10 cellular contexts compared by ENCODE assay signal in the genomic region with DNA sequence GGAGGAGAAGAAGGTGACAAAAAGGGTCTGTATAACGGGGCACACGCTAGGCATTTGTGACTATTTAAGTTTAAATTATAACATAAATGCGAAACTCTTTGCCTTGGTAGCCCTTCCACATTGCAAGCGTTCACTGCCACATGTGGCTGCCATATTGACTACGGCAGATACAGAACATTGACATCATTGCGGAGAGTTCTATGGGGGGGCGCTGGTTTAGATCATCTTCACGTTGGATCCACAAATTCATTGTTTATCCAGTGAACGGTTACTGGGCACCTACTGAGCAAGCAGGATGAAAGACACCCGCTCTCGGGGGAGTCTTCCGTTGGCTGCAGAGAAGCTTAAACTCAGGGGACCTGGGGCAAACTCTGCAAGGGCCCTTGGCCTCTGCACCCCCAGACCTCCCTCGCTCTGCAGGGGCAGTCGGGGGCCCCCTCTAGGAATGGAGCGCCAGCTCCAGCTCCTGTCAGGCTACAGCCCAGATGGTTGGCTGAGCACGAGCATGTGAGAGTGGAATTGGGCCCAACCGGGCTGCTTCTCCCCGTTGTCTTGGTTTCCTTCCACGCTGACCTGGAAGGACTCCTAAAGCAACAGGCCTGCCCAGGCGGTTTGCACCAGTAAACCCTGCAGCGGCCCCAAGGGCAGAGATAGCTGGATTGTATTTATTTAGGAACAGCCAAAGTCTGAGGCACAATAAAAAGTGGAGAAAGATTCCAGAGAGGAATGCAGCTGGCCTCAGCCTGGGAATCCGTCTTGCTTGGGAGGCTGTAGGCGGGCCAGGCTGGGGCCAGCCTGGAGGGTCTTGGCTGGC.
DNase-seq lines count a peak whose midpoint lies in the region; FAIRE-seq and TF ChIP-seq lines count a peak whose summit lies in the region.
"Had no signal": no experiment of that assay in that cellular context is flagged by ENCODE, and none has a peak within 500 bp of the region (broad histone marks: within the 10 kb centered on the region; RNA-seq: fewer than 3 reads in every experiment).

No MANE protein-coding gene starts in this region.

- H3K9me3 Mint-ChIP-seq in Caco-2 (ENCODE audit: unreplicated experiment) = no peaks in the 10 kb centered on the region
- H3K9me3 Mint-ChIP-seq in astrocyte (ENCODE audit: unreplicated experiment) = no peaks in the 10 kb centered on the region
- H3K9me3 Mint-ChIP-seq: activated naive CD8-positive, alpha-beta T cell treated with anti-CD3 and anti-CD28 coated beads, Interleukin-2, amount 10 ng/mL, durations not matched to agents 7 days and 5 days had no signal

- DNase-seq in Caco-2 (peak; percentile 81 to 92), astrocyte (ENCODE audit: low read depth) (peak; percentile 82), hepatic stellate cell (ENCODE audit: low spot score) (peak; percentile 95), skeletal muscle cell (ENCODE audit: low read depth) (peak; percentile 67), NOMO-1 (lab: John Stamatoyannopoulos, UW; ENCODE audit: unreplicated experiment in 2 of 2) (no peak), activated gamma-delta T cell treated with Interleukin-2 at 50 U/mL for 16 hours (no peak), NCI-H1417 treated with DMSO at 0.1 percent for 48 hours (lab: John Stamatoyannopoulos, UW) (no peak)
- no peak for DNase-seq in stimulated activated CD4-positive, alpha-beta T cell treated with anti-CD3 and anti-CD28 coated beads, Interleukin-15, amount 100 ng/mL, for 24 hours
- DNase-seq: activated naive CD8-positive, alpha-beta T cell treated with anti-CD3 and anti-CD28 coated beads, Interleukin-2, amount 10 ng/mL, durations not matched to agents 7 days and 5 days had no signal

- H3K9me3 ChIP-seq in Caco-2 (no peaks in the 10 kb centered on the region), astrocyte (ENCODE audit: insufficient read depth, low read depth, low read length) (no peaks in the 10 kb centered on the region)
- H3K9me3 ChIP-seq: neutrophil had no signal

- no peaks in the 10 kb centered on the region for H3K27me3 ChIP-seq in Caco-2 (replicated peaks; ENCODE audit: control insufficient read depth, insufficient read depth, low read length)
- H3K27me3 ChIP-seq in astrocyte (ENCODE audit: insufficient read depth, low read length) = no peaks in the 10 kb centered on the region
- H3K27me3 ChIP-seq: neutrophil had no signal

- no peak overlapping the region for H2AFZ ChIP-seq in astrocyte (ENCODE audit: low read depth, low read length)

- no peaks in the 10 kb centered on the region for H4K20me1 ChIP-seq in astrocyte (ENCODE audit: insufficient read depth, low read length)

- H3K4me1 ChIP-seq in Caco-2 (peaks cover 54% of the 10 kb centered on the region), astrocyte (ENCODE audit: insufficient read depth, low read length) (peaks cover 48% of the 10 kb centered on the region)

- FAIRE-seq in astrocyte (lab: Jason Lieb, UNC) = no peak

- POLR2A ChIA-PET in Caco-2 (lab: Charles Lee) = no interaction called here

- H3K27me3 Mint-ChIP-seq in Caco-2 (ENCODE audit: insufficient read depth, unreplicated experiment) (no peaks in the 10 kb centered on the region), astrocyte (ENCODE audit: low read depth, unreplicated experiment) (peaks cover 5% of the 10 kb centered on the region)
- H3K27me3 Mint-ChIP-seq: activated naive CD8-positive, alpha-beta T cell treated with anti-CD3 and anti-CD28 coated beads, Interleukin-2, amount 10 ng/mL, durations not matched to agents 7 days and 5 days had no signal

- H3K9ac ChIP-seq in astrocyte (ENCODE audit: low read length) = peak overlapping the region; percentile 20

- no TSS peak for BruUV-seq in Caco-2 (replicated peaks; lab: Mats Ljungman, UMichigan)

- peak overlapping the region; percentile 32 for H3K4me2 ChIP-seq in astrocyte (ENCODE audit: low read length)

- peak overlapping the region; percentile 11 for H3K27ac ChIP-seq in astrocyte (ENCODE audit: low read depth, low read length)
- H3K27ac ChIP-seq: neutrophil had no signal

- CTCF ChIA-PET in Caco-2 (lab: Charles Lee) = interaction anchor here (0.7 to 1.3 kb wide), 8 partner anchors 12 to 225 kb away, joined by 3 to 5 read pairs (median 4); no protein-coding TSS in a partner anchor

- no peak overlapping the region for H3K4me3 ChIP-seq in Caco-2 (ENCODE audit: low read depth, low read length)
- no peak overlapping the region for H3K4me3 ChIP-seq in astrocyte (ENCODE audit: insufficient read depth, low read depth, low read length)
- H3K4me3 ChIP-seq in skeletal muscle cell (ENCODE audit: low read depth, low read length) = no peak overlapping the region

- no peak for TF ChIP-seq CTCF in Caco-2 (IDR thresholded peaks at IDR 0.05; ENCODE audit: insufficient read depth in 1 of 2, low read depth in 1 of 2, low read length in 1 of 2, severe bottlenecking in 1 of 2, unreplicated experiment in 1 of 2)
- TF ChIP-seq CTCF in astrocyte (IDR thresholded peaks at IDR 0.05; ENCODE audit: insufficient read depth, low read depth, low read length) = no peak

- no peaks in the 10 kb centered on the region for H3K79me2 ChIP-seq in astrocyte (ENCODE audit: insufficient read depth, low read length)

- H3K27ac Mint-ChIP-seq in Caco-2 (ENCODE audit: unreplicated experiment) = peak overlapping the region; percentile 90
- no peak overlapping the region for H3K27ac Mint-ChIP-seq in astrocyte (ENCODE audit: unreplicated experiment)
- H3K27ac Mint-ChIP-seq: activated naive CD8-positive, alpha-beta T cell treated with anti-CD3 and anti-CD28 coated beads, Interleukin-2, amount 10 ng/mL, durations not matched to agents 7 days and 5 days had no signal

- H3K36me3 ChIP-seq in Caco-2 (ENCODE audit: control insufficient read depth, insufficient read depth, low read length) (peaks cover 12% of the 10 kb centered on the region), astrocyte (ENCODE audit: insufficient read depth, low read length) (no peaks in the 10 kb centered on the region)
- H3K36me3 ChIP-seq: neutrophil had no signal

- H3K4me3 Mint-ChIP-seq in Caco-2 (ENCODE audit: unreplicated experiment) (peak overlapping the region; percentile 63), astrocyte (ENCODE audit: unreplicated experiment) (no peak overlapping the region)
- H3K4me3 Mint-ChIP-seq: activated naive CD8-positive, alpha-beta T cell treated with anti-CD3 and anti-CD28 coated beads, Interleukin-2, amount 10 ng/mL, durations not matched to agents 7 days and 5 days had no signal

- intact Hi-C loops in Caco-2 (cut with micrococcal nuclease; ENCODE audit: unreplicated experiment) = no loop called here

- H3K4me1 Mint-ChIP-seq in Caco-2 (ENCODE audit: low read depth, unreplicated experiment) (peaks cover 38% of the 10 kb centered on the region), astrocyte (ENCODE audit: low read depth, unreplicated experiment) (peaks cover 32% of the 10 kb centered on the region)

- H3K36me3 Mint-ChIP-seq in Caco-2 (ENCODE audit: insufficient read depth, unreplicated experiment) (peaks cover 56% of the 10 kb centered on the region), astrocyte (ENCODE audit: low read depth, unreplicated experiment) (no peaks in the 10 kb centered on the region)
- H3K36me3 Mint-ChIP-seq: activated naive CD8-positive, alpha-beta T cell treated with anti-CD3 and anti-CD28 coated beads, Interleukin-2, amount 10 ng/mL, durations not matched to agents 7 days and 5 days had no signal

Comparison
In these comparisons a context has a peak if more than half of its experiments do, and no peak if none do; other contexts are left out.
1. DNase-seq: peak in Caco-2 (2 of 2), astrocyte (single experiment), hepatic stellate cell (single experiment) and skeletal muscle cell (single experiment); none in NOMO-1 (0 of 2), stimulated activated CD4-positive, alpha-beta T cell treated with anti-CD3 and anti-CD28 coated beads, Interleukin-15, amount 100 ng/mL, for 24 hours (single experiment), activated gamma-delta T cell treated with Interleukin-2 at 50 U/mL for 16 hours (single experiment) and NCI-H1417 treated with DMSO at 0.1 percent for 48 hours (single experiment).